9 cellular contexts compared by ENCODE assay signal in the genomic region with DNA sequence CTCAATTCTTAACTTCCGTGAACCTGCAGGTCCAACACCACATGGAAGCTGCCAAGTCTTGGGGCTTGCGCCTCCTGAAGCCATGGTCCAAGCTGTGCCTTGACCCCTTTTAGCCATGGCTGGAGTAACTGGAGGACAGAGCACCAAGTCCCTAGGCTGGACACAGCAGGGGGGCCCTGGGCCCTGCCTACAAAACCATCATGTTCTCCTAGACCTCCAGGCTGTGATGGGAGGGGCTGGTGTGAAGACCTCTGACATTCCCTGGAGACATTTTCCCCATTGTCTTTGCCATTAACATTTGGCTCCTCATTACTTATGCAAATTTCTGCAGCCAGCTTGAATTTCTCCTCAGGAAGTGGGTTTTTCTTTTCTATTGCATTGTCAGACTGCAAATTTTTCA.
"Had no signal": no experiment of that assay in that cellular context is flagged by ENCODE, and none has a peak within 500 bp of the region (broad histone marks: within the 10 kb centered on the region; RNA-seq: fewer than 3 reads in every experiment).

No MANE protein-coding gene starts in this region.

- H3K4me2 ChIP-seq: KMS-11 had no signal

- ATAC-seq: HepG2, K562 had no signal

- FAIRE-seq: HepG2, HTR-8/SVneo, K562 had no signal

- H3K36me3 Mint-ChIP-seq: IgD-negative memory B cell had no signal

- H3K4me3 ChIP-seq: K562 had no signal

- H3K4me3 Mint-ChIP-seq: IgD-negative memory B cell had no signal

- DNase-seq: IMR-90, KBM-7, KG1 had no signal

- H3K27me3 Mint-ChIP-seq: IgD-negative memory B cell had no signal

- H3K27ac ChIP-seq: HL-60, KMS-11 had no signal

- H3K4me1 Mint-ChIP-seq: IgD-negative memory B cell had no signal

- H3K27ac Mint-ChIP-seq: IgD-negative memory B cell had no signal

- H3K9ac ChIP-seq: KMS-11 had no signal
